ENCODE assay signal across 25 cellular contexts in the genomic region with DNA sequence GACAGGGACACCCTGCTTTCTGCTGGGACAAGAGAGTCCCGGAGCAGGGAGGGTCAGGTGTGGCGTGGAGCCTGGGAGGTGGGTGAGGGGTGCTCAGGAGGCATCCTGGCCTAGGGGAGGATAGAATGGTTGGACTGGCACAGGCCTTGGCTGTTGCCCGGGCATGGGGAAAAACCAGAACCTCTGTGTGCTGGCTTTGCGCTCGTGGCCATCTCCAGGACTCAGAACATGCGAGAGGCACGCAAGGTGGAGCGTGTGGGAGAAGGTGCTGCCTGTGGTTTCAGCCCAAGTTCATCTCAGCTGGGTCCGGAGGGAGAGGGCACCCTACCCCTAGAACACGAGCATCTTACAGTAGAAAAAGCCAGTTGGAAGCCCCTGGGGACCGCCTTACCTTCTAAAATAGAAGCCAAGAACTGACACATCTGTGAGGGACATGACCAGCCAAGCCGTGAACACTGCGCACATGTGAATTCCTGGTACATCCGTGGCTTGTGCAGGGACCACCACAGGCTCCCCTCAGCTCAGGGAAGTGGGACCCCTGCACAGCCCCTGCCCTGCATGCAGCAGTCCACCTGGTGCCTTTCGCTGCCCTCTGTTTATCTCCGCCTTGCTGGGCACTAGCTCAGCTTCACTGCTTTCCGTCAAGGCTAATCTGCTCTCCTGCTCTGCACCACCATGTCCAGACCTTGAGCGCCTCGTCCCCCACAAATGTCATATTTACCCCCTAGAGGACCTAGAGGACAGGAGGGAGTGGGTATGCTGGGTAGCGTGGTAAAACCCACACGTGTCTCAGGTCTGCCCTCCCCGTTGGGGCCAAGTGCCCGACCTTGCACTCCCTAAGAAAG. TPM values are rescaled to one million over a fixed set of nuclear protein-coding genes. Genes with fewer than 3 reads are reported as not detected.
DNase-seq lines count a peak whose midpoint lies in the region; ATAC-seq, FAIRE-seq and TF ChIP-seq lines count a peak whose summit lies in the region.
"Had no signal": no experiment of that assay in that cellular context is flagged by ENCODE, and none has a peak within 500 bp of the region (broad histone marks: within the 10 kb centered on the region; RNA-seq: fewer than 3 reads in every experiment).

No MANE protein-coding gene starts in this region.

- H2AFZ ChIP-seq in HepG2 (ENCODE audit: low read length): no peak overlapping the region

- no peak for FAIRE-seq in HepG2 (lab: Jason Lieb, UNC)
- FAIRE-seq: endometrium, small intestine had no signal

- H3K9ac ChIP-seq in HepG2 (ENCODE audit: insufficient read depth, low read depth, low read length): no peak overlapping the region
- H3K9ac ChIP-seq: KMS-11 had no signal

- H3K4me1 ChIP-seq in HepG2 (ENCODE audit: insufficient read depth, low read length): peaks cover 5% of the 10 kb centered on the region; the same call in 1 of the 2 replicates
- no peaks in the 10 kb centered on the region for H3K4me1 ChIP-seq in stomach
- no peaks in the 10 kb centered on the region for H3K4me1 ChIP-seq in uterus
- H3K4me1 ChIP-seq: gastroesophageal sphincter had no signal

- TF ChIP-seq EP300 in HepG2 (IDR thresholded peaks at IDR 0.05; ENCODE audit: low read depth in 2 of 2, low read length in 2 of 2) (no peak), HepG2 (CRISPR knock-in tag; IDR thresholded peaks at IDR 0.05; ENCODE audit: borderline replicate concordance) (no peak), stomach (IDR thresholded peaks at IDR 0.05) (no peak)

- no peak for TF ChIP-seq CTCF in WTC11 (IDR thresholded peaks at IDR 0.05)
- TF ChIP-seq CTCF in HepG2 (CRISPR knock-in tag; IDR thresholded peaks at IDR 0.05): no peak
- TF ChIP-seq CTCF in stomach (IDR thresholded peaks at IDR 0.05): no peak
- no peak for TF ChIP-seq CTCF in uterus (IDR thresholded peaks at IDR 0.05)

- H3K36me3 Mint-ChIP-seq in WTC11: no peaks in the 10 kb centered on the region

- CTCF ChIA-PET in WTC11 (lab: Charles Lee) (interaction anchor here (3.2 kb wide), 1 partner anchor 56 kb away, joined by 12 read pairs; no protein-coding TSS in a partner anchor), HepG2 (lab: Yijun Ruan, JAX; ENCODE audit: low intra/inter-chr PET ratio, low total read pairs) (no interaction called here)

- POLR2A ChIA-PET in WTC11 (lab: Charles Lee): no interaction called here
- POLR2A ChIA-PET in HepG2 (lab: Yijun Ruan, JAX): no interaction called here

- no peaks in the 10 kb centered on the region for H3K79me2 ChIP-seq in HepG2 (ENCODE audit: insufficient read depth, low read length)

- no peaks in the 10 kb centered on the region for H3K4me1 Mint-ChIP-seq in WTC11
- H3K4me1 Mint-ChIP-seq: CD4-positive, CD25-positive, alpha-beta regulatory T cell; H9 had no signal

- H3K9me3 ChIP-seq in HepG2 (ENCODE audit: low read length): no peaks in the 10 kb centered on the region
- H3K9me3 ChIP-seq in stomach: no peaks in the 10 kb centered on the region
- H3K9me3 ChIP-seq in uterus: no peaks in the 10 kb centered on the region
- H3K9me3 ChIP-seq: gastroesophageal sphincter, Peyer's patch, SJSA1 had no signal

- no peaks in the 10 kb centered on the region for H3K27me3 Mint-ChIP-seq in WTC11 (ENCODE audit: low read depth)
- H3K27me3 Mint-ChIP-seq: CD4-positive, CD25-positive, alpha-beta regulatory T cell had no signal

- no peaks in the 10 kb centered on the region for H4K20me1 ChIP-seq in HepG2 (ENCODE audit: insufficient read depth, low read length)

- 58% methylated on average over 18 of the region's 23 CpGs for WGBS in HepG2 (ENCODE audit: low lambda C conversion rate)
- WGBS in stomach, 5 donors: 83 to 89% (median 86%) methylated on average over 21 to 23 of the region's 23 CpGs

- TF ChIP-seq POLR2A in HepG2 (IDR thresholded peaks at IDR 0.05; ENCODE audit: insufficient read depth in 1 of 2, low read depth in 2 of 2, low read length in 2 of 2) (no peak), stomach (IDR thresholded peaks at IDR 0.05) (no peak), uterus (IDR thresholded peaks at IDR 0.05) (no peak)

- no peak overlapping the region for H3K4me3 Mint-ChIP-seq in WTC11
- H3K4me3 Mint-ChIP-seq: CD4-positive, CD25-positive, alpha-beta regulatory T cell; H9; T-helper 1 cell treated with Interleukin-12 subunit alpha and Interleukin-12 subunit beta and Interleukin-4 antibody, amounts not matched to agents 30 μg/mL and 1 μg/mL, for 36 hours had no signal

- ATAC-seq in WTC11 (no peak), HepG2 (peak; percentile 15; the same call in 2 of the 3 replicates)
- ATAC-seq: gastroesophageal sphincter had no signal

- H3K4me2 ChIP-seq in HepG2 (ENCODE audit: low read depth, low read length): no peak overlapping the region
- H3K4me2 ChIP-seq: KMS-11 had no signal

- H3K27me3 ChIP-seq in HepG2 (ENCODE audit: control insufficient read depth in 1 of 2, insufficient read depth in 2 of 2, low read length in 2 of 2): peaks cover 3 to 41% of the 10 kb centered on the region in 2 experiments
- H3K27me3 ChIP-seq in stomach: no peaks in the 10 kb centered on the region
- no peaks in the 10 kb centered on the region for H3K27me3 ChIP-seq in uterus
- H3K27me3 ChIP-seq: gastroesophageal sphincter, Peyer's patch, SJSA1 had no signal

- H3K36me3 ChIP-seq in HepG2 (replicated peaks in 1 of 2; ENCODE audit: control insufficient read depth in 1 of 2, insufficient read depth in 2 of 2, low read length in 2 of 2): no peaks in the 10 kb centered on the region
- H3K36me3 ChIP-seq in stomach: no peaks in the 10 kb centered on the region
- H3K36me3 ChIP-seq in uterus: no peaks in the 10 kb centered on the region
- H3K36me3 ChIP-seq: gastroesophageal sphincter, Peyer's patch, SJSA1 had no signal

- intact Hi-C loops in HepG2 (cut with micrococcal nuclease; ENCODE audit: unreplicated experiment): loop anchor here (10.0 kb wide), 1 partner anchor 58 kb away; no protein-coding TSS in a partner anchor
- intact Hi-C loops in stomach (cut with DNase I; ENCODE audit: low total_unique reads): no loop called here
- intact Hi-C loops in uterus (cut with DNase I; ENCODE audit: low total_unique reads): no loop called here

- no peak for TF ChIP-seq RAD21 in HepG2 (CRISPR knock-in tag; IDR thresholded peaks at IDR 0.05)

- H3K27ac ChIP-seq in HepG2 (ENCODE audit: extremely low read length, insufficient read depth, low read length): no peak overlapping the region
- H3K27ac ChIP-seq in stomach: no peak overlapping the region
- H3K27ac ChIP-seq in uterus: no peak overlapping the region
- H3K27ac ChIP-seq: gastroesophageal sphincter, KMS-11, Peyer's patch, SJSA1 had no signal

- no peak overlapping the region for H3K27ac Mint-ChIP-seq in WTC11
- H3K27ac Mint-ChIP-seq: CD4-positive, CD25-positive, alpha-beta regulatory T cell; T-helper 1 cell treated with Interleukin-12 subunit alpha and Interleukin-12 subunit beta and Interleukin-4 antibody, amounts not matched to agents 30 μg/mL and 1 μg/mL, for 36 hours had no signal

- peak; percentile 59 for DNase-seq in activated effector memory CD4-positive, alpha-beta T cell treated with anti-CD3 and anti-CD28 coated beads, Interleukin-2, amount 50 U/mL, for 16 hours
- DNase-seq in activated effector memory CD4-positive, alpha-beta T cell treated with Interleukin-2 at 50 U/mL for 16 hours: no peak
- DNase-seq in WTC11 (ENCODE audit: low spot score) (peak; percentile 8), HepG2 (ENCODE audit: low spot score) (no peak), stomach (peak; percentile 17), NOMO-1 (lab: John Stamatoyannopoulos, UW; ENCODE audit: unreplicated experiment in 2 of 2) (no peak), uterus (no peak)
- DNase-seq in activated CD4-positive, alpha-beta T cell treated with anti-CD3 and anti-CD28 coated beads, Interleukin-2, amount 50 U/mL, for 1 hour: no peak
- DNase-seq: activated CD4-positive, alpha-beta T cell treated with anti-CD3 and anti-CD28 coated beads for 4 hours; activated gamma-delta T cell; amniotic stem cell; CD4-positive, CD25-positive, alpha-beta regulatory T cell; dermis blood vessel endothelial cell; hypothalamus; NCI-H146; NCI-H510A treated with DMSO at 0.1 percent for 48 hours; small intestine; stimulated activated CD4-positive, alpha-beta T cell treated with anti-CD3 and anti-CD28 coated beads, Interleukin-1b, Interleukin-23, amount 100 ng/mL, for 48 hours had no signal

- no TSS peak for BruUV-seq in HepG2 (replicated peaks; lab: Mats Ljungman, UMichigan)

- H3K4me3 ChIP-seq in HepG2 (replicated peaks in 1 of 3; ENCODE audit: insufficient read depth in 1 of 3, low read depth in 2 of 3, low read length in 3 of 3) (no peak overlapping the region), stomach (no peak overlapping the region), uterus (no peak overlapping the region)
- H3K4me3 ChIP-seq: gastroesophageal sphincter, Peyer's patch, SJSA1 had no signal

- no peaks in the 10 kb centered on the region for H3K9me3 Mint-ChIP-seq in WTC11
- H3K9me3 Mint-ChIP-seq: CD4-positive, CD25-positive, alpha-beta regulatory T cell; H9; T-helper 1 cell treated with Interleukin-12 subunit alpha and Interleukin-12 subunit beta and Interleukin-4 antibody, amounts not matched to agents 30 μg/mL and 1 μg/mL, for 36 hours had no signal

- in situ Hi-C loops in HepG2 (cut with HindIII; ENCODE audit: extremely low pct_ligation_motif_present, low pct_unique_long_range_greater_than_20kb): no loop called here

RNA-seq across cellular contexts. Expression of a gene that starts 13.5 kb away (rescaled TPM):
- total RNA-seq in WTC11 (2021) (0.98 to 1.1 TPM (median 0.99 TPM) in 3 replicates), HepG2 (2016; rRNA removed; fragmentation: Illumina TruSeq; extraction: Trizol) (0.10 and 0.22 TPM in 2 replicates), stomach (1 to 10 TPM in 4 of 5 donors, not detected in 1; 1.7 to 5.8 (median 4.1) TPM), uterus (1 to 10 TPM in 3 of 4 donors, not detected in 1; 1.3 to 3.3 (median 2.1) TPM)
- total RNA-seq in HepG2 (2016; cell fraction: cytosol; rRNA removed; fragmentation: Illumina TruSeq; extraction: Trizol; ENCODE audit: low read depth): 0.09 and 0.20 TPM in 2 replicates
- total RNA-seq in HepG2 (2016; cell fraction: insoluble cytoplasmic fraction; rRNA removed; fragmentation: Illumina TruSeq; extraction: Trizol): 0.19 TPM in 1 of 2 replicates, not detected in the other
- 0.25 TPM in 1 of 2 replicates, not detected in the other for total RNA-seq in HepG2 (2016; cell fraction: membrane; rRNA removed; fragmentation: Illumina TruSeq; extraction: Trizol)
- total RNA-seq in HepG2 (2016; cell fraction: nucleus; rRNA removed; fragmentation: Illumina TruSeq; extraction: Trizol): 0.59 TPM in 1 of 2 replicates, not detected in the other
- polyA plus RNA-seq in HepG2 (2011; rRNA removed) (0.39 and 0.40 TPM in 2 replicates), stomach (1 to 10 TPM in 1 of 3 donors, under 1 TPM in 1, not detected in 1; 0.31 to 1.1 TPM)
- 0.05 and 0.34 TPM in 2 replicates for polyA plus RNA-seq in HepG2 (2011; cell fraction: cytosol; rRNA removed)
- 2.2 and 3.5 TPM in 2 replicates for polyA plus RNA-seq in HepG2 (2011; cell fraction: nucleus; rRNA removed)
- polyA plus RNA-seq in HepG2 (2012): 0.40 and 0.65 TPM in 2 replicates
- 0.10 and 0.12 TPM in 2 replicates for polyA plus RNA-seq in HepG2 (2016; cell fraction: cytosol; fragmentation: Illumina TruSeq; extraction: Trizol; ENCODE audit: low read depth)
- polyA plus RNA-seq in HepG2 (2016; cell fraction: insoluble cytoplasmic fraction; fragmentation: Illumina TruSeq; extraction: Trizol; ENCODE audit: low read depth): 0.16 TPM in 1 of 2 replicates, not detected in the other
- polyA plus RNA-seq in HepG2 (2016; cell fraction: membrane; fragmentation: Illumina TruSeq; extraction: Trizol; ENCODE audit: low read depth): 0.07 and 0.08 TPM in 2 replicates
- polyA plus RNA-seq in HepG2 (2016; cell fraction: nucleus; fragmentation: Illumina TruSeq; extraction: Trizol; ENCODE audit: insufficient read depth, low read depth): 0.36 and 0.65 TPM in 2 replicates
- 0.14 and 1.0 TPM in 2 replicates for polyA minus RNA-seq in HepG2 (2011; rRNA and poly(A)+ RNA removed; ENCODE audit: low replicate concordance)
- not detected in 2 replicates for polyA minus RNA-seq in HepG2 (2011; cell fraction: cytosol; rRNA and poly(A)+ RNA removed)
- 1.9 and 2.0 TPM in 2 replicates for polyA minus RNA-seq in HepG2 (2011; cell fraction: nucleus; rRNA and poly(A)+ RNA removed)

RNA-seq across cellular contexts. Expression of a gene that starts 30.4 kb away (rescaled TPM):
- total RNA-seq in WTC11 (2021): 21.0 to 24.7 TPM (median 24.2 TPM) in 3 replicates
- 18.2 and 21.0 TPM in 2 replicates for total RNA-seq in HepG2 (2016; rRNA removed; fragmentation: Illumina TruSeq; extraction: Trizol)
- 9.3 and 11.0 TPM in 2 replicates for total RNA-seq in HepG2 (2016; cell fraction: cytosol; rRNA removed; fragmentation: Illumina TruSeq; extraction: Trizol; ENCODE audit: low read depth)
- 16.0 and 24.7 TPM in 2 replicates for total RNA-seq in HepG2 (2016; cell fraction: insoluble cytoplasmic fraction; rRNA removed; fragmentation: Illumina TruSeq; extraction: Trizol)
- 16.1 and 18.9 TPM in 2 replicates for total RNA-seq in HepG2 (2016; cell fraction: membrane; rRNA removed; fragmentation: Illumina TruSeq; extraction: Trizol)
- 21.7 and 25.1 TPM in 2 replicates for total RNA-seq in HepG2 (2016; cell fraction: nucleus; rRNA removed; fragmentation: Illumina TruSeq; extraction: Trizol)
- polyA plus RNA-seq in HepG2 (2011; rRNA removed): 27.7 and 35.5 TPM in 2 replicates
- polyA plus RNA-seq in HepG2 (2011; cell fraction: cytosol; rRNA removed): 11.1 and 23.9 TPM in 2 replicates
- polyA plus RNA-seq in HepG2 (2011; cell fraction: nucleus; rRNA removed): 115 and 118 TPM in 2 replicates
- 37.4 and 43.4 TPM in 2 replicates for polyA plus RNA-seq in HepG2 (2012)
- 2.0 and 3.4 TPM in 2 replicates for polyA plus RNA-seq in HepG2 (2016; cell fraction: cytosol; fragmentation: Illumina TruSeq; extraction: Trizol; ENCODE audit: low read depth)
- polyA plus RNA-seq in HepG2 (2016; cell fraction: insoluble cytoplasmic fraction; fragmentation: Illumina TruSeq; extraction: Trizol; ENCODE audit: low read depth): 17.8 and 20.5 TPM in 2 replicates
- polyA plus RNA-seq in HepG2 (2016; cell fraction: membrane; fragmentation: Illumina TruSeq; extraction: Trizol; ENCODE audit: low read depth): 5.5 and 5.6 TPM in 2 replicates
- 51.0 and 56.7 TPM in 2 replicates for polyA plus RNA-seq in HepG2 (2016; cell fraction: nucleus; fragmentation: Illumina TruSeq; extraction: Trizol; ENCODE audit: insufficient read depth, low read depth)
- 4.5 and 52.2 TPM in 2 replicates for polyA minus RNA-seq in HepG2 (2011; rRNA and poly(A)+ RNA removed; ENCODE audit: low replicate concordance)
- 14.2 and 24.5 TPM in 2 replicates for polyA minus RNA-seq in HepG2 (2011; cell fraction: cytosol; rRNA and poly(A)+ RNA removed)
- 45.0 and 59.1 TPM in 2 replicates for polyA minus RNA-seq in HepG2 (2011; cell fraction: nucleus; rRNA and poly(A)+ RNA removed)
- total RNA-seq in stomach: 10 to 100 TPM in 2 of 5 donors, 1 to 10 TPM in 3; 3.5 to 51.8 (median 9.0) TPM
- polyA plus RNA-seq in stomach: 10 to 100 TPM; 18.9 to 35.2 (median 20.5) TPM
- 10 to 100 TPM in 3 of 4 donors, 1 to 10 TPM in 1; 3.5 to 63.8 (median 40.1) TPM for total RNA-seq in uterus

Comparison
In these comparisons a context has a peak if more than half of its experiments do, and no peak if none do; other contexts are left out.
1. DNase-seq: peak in activated effector memory CD4-positive, alpha-beta T cell treated with anti-CD3 and anti-CD28 coated beads, Interleukin-2, amount 50 U/mL, for 16 hours (single experiment), WTC11 (single experiment) and stomach (single experiment); none in activated effector memory CD4-positive, alpha-beta T cell treated with Interleukin-2 at 50 U/mL for 16 hours (single experiment), HepG2 (single experiment), activated CD4-positive, alpha-beta T cell treated with anti-CD3 and anti-CD28 coated beads, Interleukin-2, amount 50 U/mL, for 1 hour (single experiment), NOMO-1 (0 of 2) and uterus (0 of 2).